ENCODE assay signal across 23 cellular contexts in the genomic region with DNA sequence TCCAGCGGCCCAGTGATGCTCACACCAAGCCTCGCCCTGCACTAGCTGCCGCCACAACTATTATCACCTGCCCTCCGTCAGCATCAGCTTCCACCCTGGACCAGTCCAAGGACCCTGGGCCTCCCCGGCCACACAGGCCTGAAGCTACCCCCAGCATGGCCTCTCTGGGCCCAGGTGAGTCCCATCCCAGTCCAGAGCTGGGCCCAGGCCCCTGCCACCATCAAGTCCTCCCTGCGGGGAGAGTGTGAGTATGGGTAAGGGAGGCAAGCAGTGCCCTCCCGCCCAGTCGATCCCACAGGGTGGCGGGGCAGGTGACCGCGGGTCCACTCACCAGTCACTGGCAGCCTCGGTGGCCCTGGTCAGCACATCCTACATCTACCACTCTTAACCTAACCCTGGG.
"Had no signal": no experiment of that assay in that cellular context is flagged by ENCODE, and none has a peak within 500 bp of the region (broad histone marks: within the 10 kb centered on the region; RNA-seq: fewer than 3 reads in every experiment).

No MANE protein-coding gene starts in this region.

- H3K36me3 Mint-ChIP-seq: mesothelial cell of epicardium had no signal

- H3K4me1 ChIP-seq: left lung, SJSA1, upper lobe of right lung had no signal

- H3K27ac ChIP-seq: left lung, SJSA1, upper lobe of right lung, WERI-Rb-1 had no signal

- H3K4me1 Mint-ChIP-seq: activated CD4-positive, alpha-beta T cell treated with anti-CD3 and anti-CD28 coated beads, Interleukin-2, amount 10 ng/mL, durations not matched to agents 7 days and 5 days; mesothelial cell of epicardium; nephron had no signal

- H3K4me3 ChIP-seq: left lung, SJSA1, upper lobe of right lung had no signal

- ATAC-seq: left lung, sciatic nerve, upper lobe of right lung had no signal

- DNase-seq: activated CD4-positive, alpha-beta T cell treated with anti-CD3 and anti-CD28 coated beads, Interleukin-2, amount 10 ng/mL, durations not matched to agents 7 days and 5 days; activated CD4-positive, CD25-positive, alpha-beta regulatory T cell treated with anti-CD3 and anti-CD28 coated beads, Interleukin-2, amount 50 U/mL, for 72 hours; activated naive CD4-positive, alpha-beta T cell treated with anti-CD3 and anti-CD28 coated beads, Interleukin-2, amount 50 U/mL, for 16 hours; activated T-cell treated with anti-CD3 and anti-CD28 coated beads, Interleukin-2, amount 50 U/mL, for 1 hour; amniotic stem cell; cortex of kidney; foreskin fibroblast; kidney glomerular epithelial cell; left lung; nucleus accumbens; small intestine; stimulated activated CD4-positive, alpha-beta T cell treated with anti-CD3 and anti-CD28 coated beads, Interleukin-15, amount 100 ng/mL, for 24 hours; stimulated activated naive CD4-positive, alpha-beta T cell; T-helper 1 cell; upper lobe of right lung; WERI-Rb-1 had no signal

- H3K9me3 ChIP-seq: left lung, SJSA1, upper lobe of right lung had no signal

- H3K27ac Mint-ChIP-seq: activated CD4-positive, alpha-beta T cell treated with anti-CD3 and anti-CD28 coated beads, Interleukin-2, amount 10 ng/mL, durations not matched to agents 7 days and 5 days; mesothelial cell of epicardium; nephron had no signal

- H3K4me3 Mint-ChIP-seq: activated CD4-positive, alpha-beta T cell treated with anti-CD3 and anti-CD28 coated beads, Interleukin-2, amount 10 ng/mL, durations not matched to agents 7 days and 5 days; mesothelial cell of epicardium; nephron had no signal

- H3K27me3 Mint-ChIP-seq: activated CD4-positive, alpha-beta T cell treated with anti-CD3 and anti-CD28 coated beads, Interleukin-2, amount 10 ng/mL, durations not matched to agents 7 days and 5 days had no signal

- H3K9me3 Mint-ChIP-seq: activated CD4-positive, alpha-beta T cell treated with anti-CD3 and anti-CD28 coated beads, Interleukin-2, amount 10 ng/mL, durations not matched to agents 7 days and 5 days; mesothelial cell of epicardium; nephron had no signal

- FAIRE-seq: bronchial epithelial cell, endometrium, small intestine, TTC549 had no signal

- H3K27me3 ChIP-seq: left lung, SJSA1, upper lobe of right lung had no signal
